Comparison of ENCODE assay signal across 9 cellular contexts in genomic region chr18:74796928-74797576, GRCh38.
DNase-seq lines count a peak whose midpoint lies in the region; ATAC-seq and TF ChIP-seq lines count a peak whose summit lies in the region.
"Had no signal": no experiment of that assay in that cellular context is flagged by ENCODE, and none has a peak within 500 bp of the region (broad histone marks: within the 10 kb centered on the region; RNA-seq: fewer than 3 reads in every experiment).

No MANE protein-coding gene starts in this region.

- TF ChIP-seq RAD21 in neural cell (conservative IDR thresholded peaks at IDR 0.05), result no peak

- H3K4me3 ChIP-seq in neural cell (ENCODE audit: low read length), result peak overlapping the region; percentile 4
- H3K4me3 ChIP-seq: lung had no signal

- no peaks in the 10 kb centered on the region for H3K9me2 ChIP-seq in neural cell (ENCODE audit: insufficient read depth, low read length)

- peak; percentile 71 for TF ChIP-seq EP300 in neural cell (conservative IDR thresholded peaks at IDR 0.05; ENCODE audit: poor library complexity, severe bottlenecking)

- no peaks in the 10 kb centered on the region for H3K27me3 ChIP-seq in neural cell (ENCODE audit: insufficient read depth, low read depth, low read length)

- H3K27ac ChIP-seq in caudate nucleus (ENCODE audit: low read depth, low read length), result peak overlapping the region; percentile 63
- H3K27ac ChIP-seq in neural cell (ENCODE audit: low read length), result no peak overlapping the region

- H2AFZ ChIP-seq in neural cell (ENCODE audit: low read depth, low read length), result no peak overlapping the region

- DNase-seq in GM10266 (ENCODE audit: extremely low spot score) (peak; percentile 35), caudate nucleus (lab: John Stamatoyannopoulos, UW) (peak in 16 of 61 donors; percentile 3 to 70 (median 30)), DMS79 treated with DMSO at 0.1 percent for 48 hours (lab: John Stamatoyannopoulos, UW) (no peak), NCI-H1436 (lab: John Stamatoyannopoulos, UW) (no peak)
- DNase-seq in activated naive CD4-positive, alpha-beta T cell treated with anti-CD3 and anti-CD28 coated beads, Interleukin-2, amount 50 U/mL, for 16 hours, result no peak

- H4K20me1 ChIP-seq in neural cell (ENCODE audit: insufficient read depth), result no peaks in the 10 kb centered on the region

- H3K9ac ChIP-seq in neural cell (ENCODE audit: low read length), result no peak overlapping the region

- peak; percentile 99 for ATAC-seq in GM21367 (IDR thresholded peaks at IDR 0.05; ENCODE audit: unreplicated experiment)
- ATAC-seq in HG03565 (IDR thresholded peaks at IDR 0.05; ENCODE audit: unreplicated experiment), result peak; percentile 99

- H3K79me2 ChIP-seq in neural cell (replicated peaks; ENCODE audit: insufficient read depth, low read length), result no peaks in the 10 kb centered on the region

- no peaks in the 10 kb centered on the region for H3K36me3 ChIP-seq in neural cell (ENCODE audit: insufficient read depth, low read length)

- no peak for TF ChIP-seq CTCF in GM10266 (IDR thresholded peaks at IDR 0.05; ENCODE audit: control insufficient read depth, insufficient read depth, low read depth, missing control alignments)
- no peak for TF ChIP-seq CTCF in neural cell (IDR thresholded peaks at IDR 0.05; ENCODE audit: poor library complexity, severe bottlenecking)

- H3K9me3 ChIP-seq in neural cell (ENCODE audit: low read length), result no peaks in the 10 kb centered on the region

- no peaks in the 10 kb centered on the region for H3F3A ChIP-seq in neural cell (ENCODE audit: insufficient read depth, low read length, poor library complexity, severe bottlenecking)

- no peak overlapping the region for H3K4me2 ChIP-seq in neural cell (ENCODE audit: low read length)

TF ChIP-seq in neural cell, 6 proteins besides CTCF, POLR2A, EP300 and RAD21:
- TF ChIP-seq TAF1 (IDR thresholded peaks at IDR 0.05; ENCODE audit: low read depth) (no peak), SMC3 (conservative IDR thresholded peaks at IDR 0.05; ENCODE audit: poor library complexity) (no peak)
TF ChIP-seq in neural cell: peak in this region for 0.
